ENCODE assay signal across 8 cellular contexts in the genomic region with DNA sequence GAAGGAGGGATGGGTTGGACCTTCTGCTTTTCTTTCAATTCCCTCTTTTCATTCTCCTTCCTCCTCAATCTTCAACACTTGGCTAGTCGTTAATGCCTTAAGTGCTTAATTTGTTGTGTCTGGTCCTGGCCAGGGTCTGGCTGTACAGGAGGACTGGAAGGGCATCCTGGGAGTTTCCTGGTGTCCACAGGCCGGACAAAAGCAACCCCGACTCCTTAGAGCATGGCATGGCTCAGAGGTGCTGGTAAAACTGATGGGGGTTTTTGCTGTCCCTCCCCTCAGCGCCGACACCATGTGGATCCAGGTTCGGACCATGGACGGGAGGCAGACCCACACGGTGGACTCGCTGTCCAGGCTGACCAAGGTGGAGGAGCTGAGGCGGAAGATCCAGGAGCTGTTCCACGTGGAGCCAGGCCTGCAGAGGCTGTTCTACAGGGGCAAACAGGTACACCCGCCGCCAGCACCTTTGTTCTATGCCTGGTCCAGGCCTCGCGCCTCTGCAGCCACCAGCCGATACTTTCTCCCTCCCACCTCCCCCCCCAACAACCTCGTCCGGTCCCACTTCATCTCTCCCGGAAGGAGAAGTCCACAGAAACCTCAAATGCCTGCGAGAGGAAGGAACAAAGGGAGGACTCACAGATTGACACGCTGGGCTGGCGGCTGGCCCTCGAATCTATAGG.
DNase-seq lines count a peak whose midpoint lies in the region; TF ChIP-seq lines count a peak whose summit lies in the region.

No MANE protein-coding gene starts in this region.

- peaks cover 24 to 31% of the 10 kb centered on the region in 2 donors for H3K4me1 ChIP-seq in mucosa of rectum (ENCODE audit: control insufficient read depth in 2 of 2, insufficient read depth in 2 of 2, low read length in 2 of 2)

- peak; percentile 70 for DNase-seq in AG10803 (ENCODE audit: low read depth)
- DNase-seq in GM12864 (ENCODE audit: low read depth) = no peak
- peak; percentile 47 for DNase-seq in RWPE1 (ENCODE audit: low spot score)
- peak; percentile 22 for DNase-seq in dedifferentiated amniotic fluid mesenchymal stem cell (ENCODE audit: extremely low spot score)
- no peak for DNase-seq in DMS 273 treated with DMSO at 0.1 percent for 48 hours (lab: John Stamatoyannopoulos, UW)
- no peak for DNase-seq in NCI-H146 treated with DMSO at 0.1 percent for 48 hours (lab: John Stamatoyannopoulos, UW; ENCODE audit: unreplicated experiment)
- DNase-seq in NCI-H2196 (lab: John Stamatoyannopoulos, UW; ENCODE audit: unreplicated experiment) = no peak

- H3K9me3 ChIP-seq in mucosa of rectum (ENCODE audit: control insufficient read depth in 2 of 2, low read length in 2 of 2) = no peaks in the 10 kb centered on the region

- TF ChIP-seq CTCF in AG10803 (conservative IDR thresholded peaks at IDR 0.05; ENCODE audit: low read length) (no peak), GM12864 (IDR thresholded peaks at IDR 0.05; ENCODE audit: low read depth, low read length, missing control alignments) (no peak), RWPE1 (conservative IDR thresholded peaks at IDR 0.05; ENCODE audit: low read depth) (no peak)

- H3K36me3 ChIP-seq in mucosa of rectum (ENCODE audit: control insufficient read depth in 2 of 2, insufficient read depth in 2 of 2, low read length in 2 of 2) = no peaks in the 10 kb centered on the region

- H3K27me3 ChIP-seq in mucosa of rectum (ENCODE audit: control insufficient read depth in 2 of 2, insufficient read depth in 2 of 2, low read length in 2 of 2) = no peaks in the 10 kb centered on the region

- POLR2A ChIA-PET in RWPE1 (lab: Yijun Ruan, JAX; ENCODE audit: low non-redundant PET) = interaction anchor here (0.6 kb wide), 1 partner anchor 37 kb away, joined by 3 read pairs; no protein-coding TSS in a partner anchor

- CTCF ChIA-PET in RWPE1 (lab: Yijun Ruan, JAX) = interaction anchor here (0.6 to 2.4 kb wide), 11 partner anchors 18 to 1350 kb away, joined by 3 to 23 read pairs (median 4); partner anchors contain the start of gene PLIN3

- peak overlapping the region; percentile 94 for H3K27ac ChIP-seq in RWPE1
- H3K27ac ChIP-seq in mucosa of rectum (ENCODE audit: low read depth in 2 of 2, low read length in 2 of 2) = no peak overlapping the region

- H3K4me3 ChIP-seq in AG10803 (ENCODE audit: low read length) (peak overlapping the region; percentile 58), GM12864 (ENCODE audit: low read depth, low read length) (peak overlapping the region; percentile 54), mucosa of rectum (ENCODE audit: low read length in 2 of 2) (peak overlapping the region; percentile 74)

- peak overlapping the region in 1 of 2 donors; percentile 8 for H3K9ac ChIP-seq in mucosa of rectum (ENCODE audit: low read depth in 1 of 2, low read length in 2 of 2)

Comparison
In these comparisons a context has a peak if more than half of its experiments do, and no peak if none do; other contexts are left out.
1. DNase-seq: peak in AG10803 (single experiment), RWPE1 (single experiment) and dedifferentiated amniotic fluid mesenchymal stem cell (single experiment); none in GM12864 (single experiment), DMS 273 treated with DMSO at 0.1 percent for 48 hours (single experiment), NCI-H146 treated with DMSO at 0.1 percent for 48 hours (single experiment) and NCI-H2196 (single experiment).
2. Peak in every context shown above with its lines, with median percentiles within 50 percentile points of each other: H3K4me3 ChIP-seq.